ENCODE assay signal across 8 cellular contexts in the genomic region with DNA sequence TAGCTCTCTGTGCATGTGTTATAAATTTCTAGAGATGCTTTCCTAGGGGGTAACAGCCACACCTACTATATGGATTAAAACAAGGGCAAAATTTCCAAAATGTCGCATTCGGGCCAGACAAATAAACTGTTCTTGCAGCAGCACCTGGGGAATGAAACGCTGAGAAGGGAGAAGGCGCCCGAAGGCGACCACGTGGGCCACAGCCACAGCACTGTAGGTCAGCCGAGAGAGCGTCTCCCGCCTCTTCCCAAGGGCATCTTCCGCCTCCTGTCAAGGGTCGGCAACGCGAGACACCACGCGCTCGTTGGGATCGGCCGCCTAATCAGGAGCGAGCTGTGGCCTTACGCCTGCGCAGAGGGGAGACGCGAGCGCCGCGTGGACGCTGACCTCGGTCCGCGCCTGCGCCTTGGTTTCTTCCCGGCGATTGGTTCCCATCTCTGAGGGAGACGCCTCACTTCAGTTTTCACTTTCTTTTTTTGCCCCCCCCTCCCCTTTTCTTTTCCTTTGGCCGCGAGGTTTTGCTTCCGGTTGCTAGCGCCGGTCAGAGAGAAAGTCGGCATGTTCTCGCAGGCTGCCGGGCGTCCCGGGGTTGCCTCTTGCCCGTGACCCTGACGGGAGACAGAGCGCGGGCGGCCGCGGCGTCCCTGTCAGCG. TPM values are rescaled to one million over a fixed set of nuclear protein-coding genes. Genes with fewer than 3 reads are reported as not detected.
DNase-seq lines count a peak whose midpoint lies in the region; ATAC-seq and TF ChIP-seq lines count a peak whose summit lies in the region.

A gene with protein sequence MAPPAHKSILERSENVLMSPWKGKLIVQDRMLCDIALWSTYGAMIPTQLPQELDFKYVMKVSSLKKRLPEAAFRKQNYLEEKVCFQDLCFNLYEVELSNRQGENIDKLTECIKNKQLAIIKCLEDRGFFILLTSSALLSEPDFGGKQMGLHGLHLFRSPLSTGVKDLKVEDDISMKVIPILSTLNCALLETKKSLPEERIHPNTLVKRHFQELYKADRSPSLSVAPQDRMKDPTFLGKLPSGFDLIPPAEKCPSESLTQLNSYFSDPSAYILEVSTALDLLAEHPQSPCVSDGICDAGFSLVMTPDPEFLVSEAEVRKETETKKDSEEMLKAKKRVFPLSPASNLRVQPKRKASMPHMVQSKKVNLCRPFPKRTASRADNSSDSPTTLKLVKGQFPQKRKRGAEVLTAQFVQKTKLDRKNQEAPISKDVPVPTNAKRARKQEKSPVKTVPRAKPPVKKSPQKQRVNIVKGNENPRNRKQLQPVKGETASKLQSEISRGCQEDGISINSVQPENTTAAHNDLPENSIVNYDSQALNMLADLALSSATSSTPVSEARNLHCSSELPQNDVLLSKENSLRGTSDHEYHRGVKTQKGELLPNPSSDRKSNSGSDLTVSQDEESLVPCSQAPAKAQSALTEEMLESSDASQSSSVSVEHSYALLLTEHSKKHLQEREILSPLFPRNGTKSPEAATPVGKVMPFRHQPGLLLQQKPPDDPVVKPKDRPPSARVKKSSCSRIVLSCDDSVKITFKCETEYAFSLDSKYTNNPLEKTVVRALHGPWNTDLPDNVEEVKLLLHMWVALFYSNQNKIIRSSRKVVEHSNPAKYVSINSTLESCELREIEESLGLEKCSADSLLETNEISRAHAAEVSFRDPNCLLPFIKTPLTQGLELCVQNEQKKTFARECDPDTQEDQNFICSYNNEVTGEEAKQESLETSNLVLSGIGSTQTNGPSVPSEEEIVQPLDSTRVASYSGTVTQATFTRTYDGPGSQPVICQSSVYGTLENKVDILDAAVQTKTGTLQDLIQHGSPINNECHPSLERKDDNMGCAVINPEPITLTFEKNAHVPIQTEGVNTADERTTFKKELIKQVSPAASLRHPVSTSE (N-terminal part only) (plus strand): TSS at position 521 of the 653 bp plus-strand sequence. CDS start 35,805 bp downstream, outside the sequence.

- H3K27me3 ChIP-seq in cardiac muscle cell (peaks cover 11% of the 10 kb centered on the region), parathyroid adenoma (ENCODE audit: control insufficient read depth, insufficient read depth, low read length) (no peaks in the 10 kb centered on the region), tibial nerve (no peaks in the 10 kb centered on the region)

- peak; percentile 69 for DNase-seq in NCI-H1436 treated with DMSO at 0.1 percent for 48 hours (lab: John Stamatoyannopoulos, UW)
- peak; percentile 88 to 96 (median 92) for DNase-seq in T-cell
- DNase-seq in cardiac muscle cell (ENCODE audit: low read depth in 1 of 2, low spot score in 1 of 2), result peak; percentile 98 to 99
- peak; percentile 89 to 92 for DNase-seq in tibial nerve (ENCODE audit: low spot score in 2 of 2)

- 0 to 2% (median 1%) methylated on average over 45 to 54 of the region's 54 CpGs for WGBS in adipose tissue, 3 donors
- 1% methylated on average over 54 of the region's 54 CpGs for WGBS in tibial nerve, 2 donors

- no peak for TF ChIP-seq CTCF in GM12875 (IDR thresholded peaks at IDR 0.05; ENCODE audit: borderline replicate concordance, insufficient read depth, low read depth, low read length)
- TF ChIP-seq CTCF in cardiac muscle cell (IDR thresholded peaks at IDR 0.05; ENCODE audit: low read depth, low read length), result no peak
- no peak for TF ChIP-seq CTCF in parathyroid adenoma (IDR thresholded peaks at IDR 0.05)
- no peak for TF ChIP-seq CTCF in tibial nerve (IDR thresholded peaks at IDR 0.05)

- H3K4me1 Mint-ChIP-seq in T-cell, result peaks cover 40 to 51% (median 46%) of the 10 kb centered on the region in 3 donors

- peak within 1 kb of the TSS; percentile 97 to 98 for H3K27ac Mint-ChIP-seq in T-cell

- H3K79me2 ChIP-seq in parathyroid adenoma, result peaks cover 24% of the 10 kb centered on the region

- peak within 1 kb of the TSS; percentile 69 for H3K4me2 ChIP-seq in parathyroid adenoma (ENCODE audit: low read length)

- H3K4me3 Mint-ChIP-seq in T-cell, result peak within 1 kb of the TSS; percentile 96 to 99 (median 97)

- peak; percentile 55 to 85 for TF ChIP-seq EP300 in tibial nerve (IDR thresholded peaks at IDR 0.05)

- peak in 1 of 2 donors; percentile 35 for TF ChIP-seq POLR2A in tibial nerve (IDR thresholded peaks at IDR 0.05)

- peak within 1 kb of the TSS; percentile 84 for H2AFZ ChIP-seq in parathyroid adenoma

- peaks cover 4% of the 10 kb centered on the region for H3K36me3 Mint-ChIP-seq in T-cell

- H3K9me3 Mint-ChIP-seq in T-cell, result no peaks in the 10 kb centered on the region

- peak; percentile 87 for ATAC-seq in HG02798 (IDR thresholded peaks at IDR 0.05; ENCODE audit: poor library complexity, unreplicated experiment)
- ATAC-seq in T-cell (replicated peaks in 1 of 4), result peak; percentile 84 to 90 (median 89)

- H3K9ac ChIP-seq in parathyroid adenoma, result peak within 1 kb of the TSS; percentile 14

- no peaks in the 10 kb centered on the region for H3K9me3 ChIP-seq in cardiac muscle cell (ENCODE audit: low read depth)
- H3K9me3 ChIP-seq in parathyroid adenoma (ENCODE audit: control insufficient read depth, low read length), result no peaks in the 10 kb centered on the region
- H3K9me3 ChIP-seq in tibial nerve, result no peaks in the 10 kb centered on the region

- CTCF ChIA-PET in T-cell (lab: Charles Lee), result interaction anchor here in 1 of 2 donors (0.6 to 1.6 kb wide), 2 partner anchors 25 to 1727 kb away, joined by 4 to 5 read pairs; no protein-coding TSS in a partner anchor

- H3K27ac ChIP-seq in adipose tissue (ENCODE audit: low read depth, low read length), result peak within 1 kb of the TSS; percentile 73
- H3K27ac ChIP-seq in cardiac muscle cell, result peak within 1 kb of the TSS; percentile 86
- peak within 1 kb of the TSS; percentile 68 for H3K27ac ChIP-seq in parathyroid adenoma
- H3K27ac ChIP-seq in tibial nerve, result peak within 1 kb of the TSS; percentile 47 to 93 (median 90)

- H3K4me1 ChIP-seq in cardiac muscle cell (ENCODE audit: low read depth) (peaks cover 10% of the 10 kb centered on the region), parathyroid adenoma (peaks cover 4% of the 10 kb centered on the region), tibial nerve (peaks cover 0 to 40% (median 7%) of the 10 kb centered on the region in 4 donors)

- no peaks in the 10 kb centered on the region for H3K27me3 Mint-ChIP-seq in T-cell

- POLR2A ChIA-PET in T-cell (lab: Charles Lee), result interaction anchor here (0.6 to 0.7 kb wide), 3 partner anchors 15 to 89 kb away, joined by 3 to 5 read pairs (median 3); no protein-coding TSS in a partner anchor

- no peaks in the 10 kb centered on the region for H3K36me3 ChIP-seq in cardiac muscle cell
- H3K36me3 ChIP-seq in parathyroid adenoma (ENCODE audit: control insufficient read depth, insufficient read depth, low read length), result no peaks in the 10 kb centered on the region
- H3K36me3 ChIP-seq in tibial nerve, result no peaks in the 10 kb centered on the region

- H3K4me3 ChIP-seq in GM12875 (ENCODE audit: low read depth, low read length), result peak within 1 kb of the TSS; percentile 94
- H3K4me3 ChIP-seq in cardiac muscle cell, result peak within 1 kb of the TSS; percentile 70
- peak within 1 kb of the TSS; percentile 83 for H3K4me3 ChIP-seq in parathyroid adenoma (ENCODE audit: low read depth, low read length)
- H3K4me3 ChIP-seq in tibial nerve, result peak within 1 kb of the TSS; percentile 77 to 96 (median 83)

RNA-seq across cellular contexts. Expression of the gene that starts here (rescaled TPM):
- total RNA-seq in T-cell (10 to 100 TPM; 62.7 to 78.5 (median 71.7) TPM), cardiac muscle cell (37.8 TPM in 2 replicates), tibial nerve (10 to 100 TPM; 67.3 to 83.7 (median 79.6) TPM)
- polyA plus RNA-seq in adipose tissue (10 to 100 TPM in 1 of 3 donors, 1 to 10 TPM in 2; 8.0 to 13.9 (median 8.0) TPM), cardiac muscle cell (17.8 and 23.5 TPM in 2 replicates)

Comparison
In these comparisons a context has a peak if more than half of its experiments do, and no peak if none do; other contexts are left out.
1. Peak in every context shown above with its lines: DNase-seq, ATAC-seq, H3K4me3 ChIP-seq and H3K27ac ChIP-seq.